In the genomic region with DNA sequence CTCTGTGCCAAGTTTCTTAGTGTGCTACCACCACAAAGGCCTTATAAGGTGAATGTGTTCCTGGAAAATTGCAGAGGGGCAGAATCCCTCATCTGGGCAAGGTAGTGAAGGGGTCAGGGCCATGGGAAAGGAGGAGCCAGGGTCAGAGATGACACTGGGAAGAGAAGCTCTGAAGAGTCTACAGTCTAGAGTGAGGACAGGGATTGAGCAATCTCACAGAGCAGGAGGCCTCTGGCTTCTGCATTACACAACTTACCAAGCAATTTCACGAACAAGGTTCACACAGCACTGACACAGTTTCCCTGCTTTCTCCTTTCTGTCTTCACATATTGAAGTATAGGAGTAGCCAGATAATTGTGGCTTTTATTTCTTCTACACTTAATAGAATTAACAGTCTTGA, we compare ENCODE assay signal across 1 cellular context.
TF ChIP-seq lines count a peak whose summit lies in the region.

No MANE protein-coding gene starts in this region.

TF ChIP-seq in HepG2, 621 proteins besides CTCF, POLR2A, EP300 and RAD21 (continued from another document):
- TF ChIP-seq ZUFSP (CRISPR knock-in tag; IDR thresholded peaks at IDR 0.05; ENCODE audit: borderline replicate concordance) = no peak
- no peak for TF ChIP-seq ZNF569 (CRISPR knock-in tag; IDR thresholded peaks at IDR 0.05; ENCODE audit: borderline replicate concordance)
- peak; percentile 47; the same call in 1 of the 2 replicates for TF ChIP-seq THRA (CRISPR knock-in tag; IDR thresholded peaks at IDR 0.05; ENCODE audit: borderline replicate concordance)
- TF ChIP-seq, protein P1, sequence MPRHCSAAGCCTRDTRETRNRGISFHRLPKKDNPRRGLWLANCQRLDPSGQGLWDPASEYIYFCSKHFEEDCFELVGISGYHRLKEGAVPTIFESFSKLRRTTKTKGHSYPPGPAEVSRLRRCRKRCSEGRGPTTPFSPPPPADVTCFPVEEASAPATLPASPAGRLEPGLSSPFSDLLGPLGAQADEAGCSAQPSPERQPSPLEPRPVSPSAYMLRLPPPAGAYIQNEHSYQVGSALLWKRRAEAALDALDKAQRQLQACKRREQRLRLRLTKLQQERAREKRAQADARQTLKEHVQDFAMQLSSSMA (CRISPR knock-in tag; IDR thresholded peaks at IDR 0.05) = no peak
- no peak for TF ChIP-seq RORA (CRISPR knock-in tag; IDR thresholded peaks at IDR 0.05)
- no peak for TF ChIP-seq RELA (CRISPR knock-in tag; IDR thresholded peaks at IDR 0.05)
- TF ChIP-seq MTA3 (CRISPR knock-in tag; IDR thresholded peaks at IDR 0.05) = no peak
- no peak for TF ChIP-seq NFYC (CRISPR knock-in tag; IDR thresholded peaks at IDR 0.05)
- TF ChIP-seq ZFP36 (IDR thresholded peaks at IDR 0.05; ENCODE audit: borderline replicate concordance, low read depth, low read length, partially characterized antibody) = no peak
- TF ChIP-seq ZMAT3 (CRISPR knock-in tag; conservative IDR thresholded peaks at IDR 0.05) = no peak
- TF ChIP-seq, protein P2, sequence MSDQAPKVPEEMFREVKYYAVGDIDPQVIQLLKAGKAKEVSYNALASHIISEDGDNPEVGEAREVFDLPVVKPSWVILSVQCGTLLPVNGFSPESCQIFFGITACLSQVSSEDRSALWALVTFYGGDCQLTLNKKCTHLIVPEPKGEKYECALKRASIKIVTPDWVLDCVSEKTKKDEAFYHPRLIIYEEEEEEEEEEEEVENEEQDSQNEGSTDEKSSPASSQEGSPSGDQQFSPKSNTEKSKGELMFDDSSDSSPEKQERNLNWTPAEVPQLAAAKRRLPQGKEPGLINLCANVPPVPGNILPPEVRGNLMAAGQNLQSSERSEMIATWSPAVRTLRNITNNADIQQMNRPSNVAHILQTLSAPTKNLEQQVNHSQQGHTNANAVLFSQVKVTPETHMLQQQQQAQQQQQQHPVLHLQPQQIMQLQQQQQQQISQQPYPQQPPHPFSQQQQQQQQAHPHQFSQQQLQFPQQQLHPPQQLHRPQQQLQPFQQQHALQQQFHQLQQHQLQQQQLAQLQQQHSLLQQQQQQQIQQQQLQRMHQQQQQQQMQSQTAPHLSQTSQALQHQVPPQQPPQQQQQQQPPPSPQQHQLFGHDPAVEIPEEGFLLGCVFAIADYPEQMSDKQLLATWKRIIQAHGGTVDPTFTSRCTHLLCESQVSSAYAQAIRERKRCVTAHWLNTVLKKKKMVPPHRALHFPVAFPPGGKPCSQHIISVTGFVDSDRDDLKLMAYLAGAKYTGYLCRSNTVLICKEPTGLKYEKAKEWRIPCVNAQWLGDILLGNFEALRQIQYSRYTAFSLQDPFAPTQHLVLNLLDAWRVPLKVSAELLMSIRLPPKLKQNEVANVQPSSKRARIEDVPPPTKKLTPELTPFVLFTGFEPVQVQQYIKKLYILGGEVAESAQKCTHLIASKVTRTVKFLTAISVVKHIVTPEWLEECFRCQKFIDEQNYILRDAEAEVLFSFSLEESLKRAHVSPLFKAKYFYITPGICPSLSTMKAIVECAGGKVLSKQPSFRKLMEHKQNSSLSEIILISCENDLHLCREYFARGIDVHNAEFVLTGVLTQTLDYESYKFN (CRISPR knock-in tag; conservative IDR thresholded peaks at IDR 0.05) = 0 out of 2 replicates have a peak, but pooled peaks have one; percentile 33
- no peak for TF ChIP-seq NCOA1 (CRISPR knock-in tag; IDR thresholded peaks at IDR 0.05)
- no peak for TF ChIP-seq SPEN (CRISPR knock-in tag; IDR thresholded peaks at IDR 0.05; ENCODE audit: low read depth)
- TF ChIP-seq, protein P3, sequence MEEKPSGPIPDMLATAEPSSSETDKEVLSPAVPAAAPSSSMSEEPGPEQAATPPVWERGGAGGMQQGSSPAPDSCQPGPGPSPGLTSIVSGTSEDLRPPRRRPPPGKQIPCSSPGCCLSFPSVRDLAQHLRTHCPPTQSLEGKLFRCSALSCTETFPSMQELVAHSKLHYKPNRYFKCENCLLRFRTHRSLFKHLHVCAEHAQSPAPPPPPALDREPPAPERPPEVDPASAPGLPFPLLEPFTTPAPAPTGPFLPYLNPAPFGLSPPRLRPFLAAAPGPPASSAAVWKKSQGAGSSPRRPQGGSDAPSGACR (CRISPR knock-in tag; IDR thresholded peaks at IDR 0.05) = no peak
- peak; percentile 60; the same call in 1 of the 2 replicates for TF ChIP-seq SRF (IDR thresholded peaks at IDR 0.05; ENCODE audit: low read depth, low read length)
- TF ChIP-seq TCF7L2 (IDR thresholded peaks at IDR 0.05; ENCODE audit: low read depth, low read length) = no peak
TF ChIP-seq in HepG2: peak in this region for 36.
